In genomic region chr10:101780818-101781654, GRCh38 we compare ENCODE assay signal across 1 cellular context.
TF ChIP-seq lines count a peak whose summit lies in the region.

No MANE protein-coding gene starts in this region.

TF ChIP-seq in WTC11, 78 proteins besides CTCF, POLR2A, EP300 and RAD21 (continued from another document):
- TF ChIP-seq ZNF281 (CRISPR knock-in tag; IDR thresholded peaks at IDR 0.05) (no peak), ZNF263 (CRISPR knock-in tag; IDR thresholded peaks at IDR 0.05; ENCODE audit: low read depth) (no peak), ZBTB21 (CRISPR knock-in tag; IDR thresholded peaks at IDR 0.05; ENCODE audit: borderline replicate concordance) (no peak), CREM (CRISPR knock-in tag; IDR thresholded peaks at IDR 0.05) (no peak), ARID4B (CRISPR knock-in tag; IDR thresholded peaks at IDR 0.05; ENCODE audit: borderline replicate concordance) (no peak), TEAD1 (CRISPR knock-in tag; IDR thresholded peaks at IDR 0.05) (no peak), ATF2 (CRISPR knock-in tag; IDR thresholded peaks at IDR 0.05; ENCODE audit: borderline replicate concordance, low read depth) (no peak), OVOL2 (CRISPR knock-in tag; IDR thresholded peaks at IDR 0.05; ENCODE audit: borderline replicate concordance) (no peak), AR (CRISPR knock-in tag; IDR thresholded peaks at IDR 0.05) (no peak), CBFB (CRISPR knock-in tag; IDR thresholded peaks at IDR 0.05; ENCODE audit: low read depth) (no peak), RORB (CRISPR knock-in tag; IDR thresholded peaks at IDR 0.05) (no peak)
TF ChIP-seq in WTC11: peak in this region for 0.
